ENCODE assay signal across 8 cellular contexts in the genomic region with DNA sequence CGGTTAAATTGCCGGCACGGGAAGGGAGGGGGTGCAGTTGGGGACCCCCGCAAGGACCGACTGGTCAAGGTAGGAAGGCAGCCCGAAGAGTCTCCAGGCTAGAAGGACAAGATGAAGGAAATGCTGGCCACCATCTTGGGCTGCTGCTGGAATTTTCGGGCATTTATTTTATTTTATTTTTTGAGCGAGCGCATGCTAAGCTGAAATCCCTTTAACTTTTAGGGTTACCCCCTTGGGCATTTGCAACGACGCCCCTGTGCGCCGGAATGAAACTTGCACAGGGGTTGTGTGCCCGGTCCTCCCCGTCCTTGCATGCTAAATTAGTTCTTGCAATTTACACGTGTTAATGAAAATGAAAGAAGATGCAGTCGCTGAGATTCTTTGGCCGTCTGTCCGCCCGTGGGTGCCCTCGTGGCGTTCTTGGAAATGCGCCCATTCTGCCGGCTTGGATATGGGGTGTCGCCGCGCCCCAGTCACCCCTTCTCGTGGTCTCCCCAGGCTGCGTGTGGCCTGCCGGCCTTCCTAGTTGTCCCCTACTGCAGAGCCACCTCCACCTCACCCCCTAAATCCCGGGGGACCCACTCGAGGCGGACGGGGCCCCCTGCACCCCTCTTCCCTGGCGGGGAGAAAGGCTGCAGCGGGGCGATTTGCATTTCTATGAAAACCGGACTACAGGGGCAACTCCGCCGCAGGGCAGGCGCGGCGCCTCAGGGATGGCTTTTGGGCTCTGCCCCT. TPM values are rescaled to one million over a fixed set of nuclear protein-coding genes. Genes with fewer than 3 reads are reported as not detected.
DNase-seq lines count a peak whose midpoint lies in the region; ATAC-seq and TF ChIP-seq lines count a peak whose summit lies in the region.

No MANE protein-coding gene starts in this region.

- peak overlapping the region; percentile 50; the same call in 1 of the 2 replicates for H3K9ac ChIP-seq in OCI-LY3 (ENCODE audit: low read length)

- peak overlapping the region; percentile 75 for H3K4me2 ChIP-seq in OCI-LY3 (ENCODE audit: low read length)

- no peaks in the 10 kb centered on the region for H3K9me3 ChIP-seq in OCI-LY3 (ENCODE audit: insufficient read depth, low read length)
- no peaks in the 10 kb centered on the region for H3K9me3 ChIP-seq in naive thymus-derived CD4-positive, alpha-beta T cell (ENCODE audit: control insufficient read depth in 2 of 3, low read length in 3 of 3)

- H3K27ac ChIP-seq in OCI-LY3 (ENCODE audit: low read length) = no peak overlapping the region
- no peak overlapping the region for H3K27ac ChIP-seq in naive thymus-derived CD4-positive, alpha-beta T cell (ENCODE audit: low read depth, low read length)

- intact Hi-C loops in naive thymus-derived CD4-positive, alpha-beta T cell (cut with micrococcal nuclease) = loop anchor here (5.0 to 10.0 kb wide), 6 partner anchors 67 to 1058 kb away; partner anchors contain the start of gene CPT1A (in 2 of the 2)

- H3K79me2 ChIP-seq in OCI-LY3 (ENCODE audit: low read length) = peaks cover 27% of the 10 kb centered on the region

- H2AFZ ChIP-seq in OCI-LY3 (ENCODE audit: low read depth, low read length) = peak overlapping the region; percentile 6; the same call in 1 of the 2 replicates

- no peaks in the 10 kb centered on the region for H3K36me3 Mint-ChIP-seq in endothelial cell (ENCODE audit: low read depth, unreplicated experiment)
- no peaks in the 10 kb centered on the region for H3K36me3 Mint-ChIP-seq in naive thymus-derived CD4-positive, alpha-beta T cell

- DNase-seq in CD1c-positive myeloid dendritic cell (ENCODE audit: extremely low spot score) (peak; percentile 31), endothelial cell (ENCODE audit: low spot score) (no peak), HuH-7 (ENCODE audit: low spot score) (no peak)
- DNase-seq in naive thymus-derived CD4-positive, alpha-beta T cell = peak in 1 of 9 donors; percentile 7

- H3K27me3 ChIP-seq in OCI-LY3 (ENCODE audit: low read depth, low read length) = peaks cover 6% of the 10 kb centered on the region; the same call in 1 of the 2 replicates
- H3K27me3 ChIP-seq in naive thymus-derived CD4-positive, alpha-beta T cell (ENCODE audit: control insufficient read depth in 2 of 2, insufficient read depth in 2 of 2, low read length in 2 of 2) = peaks cover 9 to 25% of the 10 kb centered on the region in 2 donors

- no peaks in the 10 kb centered on the region for H3K27me3 Mint-ChIP-seq in endothelial cell (ENCODE audit: unreplicated experiment)
- peaks cover 25 to 49% (median 29%) of the 10 kb centered on the region in 5 donors for H3K27me3 Mint-ChIP-seq in naive thymus-derived CD4-positive, alpha-beta T cell

- 0 out of 2 replicates have a peak, but pooled peaks have one; percentile 8 for TF ChIP-seq CTCF in OCI-LY3 (IDR thresholded peaks at IDR 0.05; ENCODE audit: low read depth, low read length)
- TF ChIP-seq CTCF in endothelial cell (IDR thresholded peaks at IDR 0.05; ENCODE audit: unreplicated experiment) = no peak

- H3K4me3 Mint-ChIP-seq in endothelial cell (ENCODE audit: unreplicated experiment) = peak overlapping the region; percentile 90
- H3K4me3 Mint-ChIP-seq in naive thymus-derived CD4-positive, alpha-beta T cell = peak overlapping the region in 9 of 10 donors; percentile 65 to 95 (median 79)

- H3K4me3 ChIP-seq in OCI-LY3 (ENCODE audit: low read length) = peak overlapping the region; percentile 84
- peak overlapping the region; percentile 27 for H3K4me3 ChIP-seq in naive thymus-derived CD4-positive, alpha-beta T cell (ENCODE audit: low read length)

- no peak for ATAC-seq in naive thymus-derived CD4-positive, alpha-beta T cell
- no peak for ATAC-seq in HG02642 (IDR thresholded peaks at IDR 0.05; ENCODE audit: poor library complexity, unreplicated experiment)
- ATAC-seq in GM21360 (IDR thresholded peaks at IDR 0.05; ENCODE audit: unreplicated experiment) = no peak
- ATAC-seq in GM18511 (IDR thresholded peaks at IDR 0.05; ENCODE audit: unreplicated experiment) = no peak

- H3K4me1 ChIP-seq in OCI-LY3 (ENCODE audit: low read length) = peaks cover 7% of the 10 kb centered on the region
- H3K4me1 ChIP-seq in naive thymus-derived CD4-positive, alpha-beta T cell (ENCODE audit: control insufficient read depth in 2 of 2, insufficient read depth in 2 of 2, low read length in 2 of 2) = peaks cover 3 to 32% of the 10 kb centered on the region in 2 donors

- peaks cover 13% of the 10 kb centered on the region for H3K4me1 Mint-ChIP-seq in endothelial cell (ENCODE audit: unreplicated experiment)
- peaks cover 15 to 38% (median 25%) of the 10 kb centered on the region in 7 donors for H3K4me1 Mint-ChIP-seq in naive thymus-derived CD4-positive, alpha-beta T cell

- CTCF ChIA-PET in naive thymus-derived CD4-positive, alpha-beta T cell (lab: Charles Lee) = interaction anchor here (5.8 kb wide), 1 partner anchor 540 kb away, joined by 37 read pairs; no protein-coding TSS in a partner anchor

- H3K27ac Mint-ChIP-seq in endothelial cell (ENCODE audit: unreplicated experiment) = no peak overlapping the region
- peak overlapping the region in 3 of 9 donors; percentile 38 to 80 (median 53) for H3K27ac Mint-ChIP-seq in naive thymus-derived CD4-positive, alpha-beta T cell

- POLR2A ChIA-PET in naive thymus-derived CD4-positive, alpha-beta T cell (lab: Charles Lee) = interaction anchor here (0.6 kb wide), 1 partner anchor 670 kb away, joined by 3 read pairs; no protein-coding TSS in a partner anchor

- H3K36me3 ChIP-seq in OCI-LY3 (replicated peaks; ENCODE audit: low read depth, low read length) = peaks cover 19% of the 10 kb centered on the region
- H3K36me3 ChIP-seq in naive thymus-derived CD4-positive, alpha-beta T cell (ENCODE audit: control insufficient read depth in 2 of 3, insufficient read depth in 3 of 3, low read length in 3 of 3) = no peaks in the 10 kb centered on the region

- peaks cover 10% of the 10 kb centered on the region for H4K20me1 ChIP-seq in OCI-LY3 (ENCODE audit: insufficient read depth, low read length)

- H3K9me3 Mint-ChIP-seq in endothelial cell (ENCODE audit: unreplicated experiment) = no peaks in the 10 kb centered on the region
- H3K9me3 Mint-ChIP-seq in naive thymus-derived CD4-positive, alpha-beta T cell = no peaks in the 10 kb centered on the region

RNA-seq across cellular contexts. Expression of gene CCND1, which starts 0.5 kb away (rescaled TPM):
- 55.6 TPM for total RNA-seq in endothelial cell (ENCODE audit: unreplicated experiment)
- total RNA-seq in naive thymus-derived CD4-positive, alpha-beta T cell = 1 to 10 TPM in 2 of 5 experiments, under 1 TPM in 3; 0.35 to 4.0 (median 0.84) TPM
- 1 to 10 TPM in 1 of 2 donors, under 1 TPM in 1; 0.26 to 4.9 TPM for polyA plus RNA-seq in naive thymus-derived CD4-positive, alpha-beta T cell

RNA-seq across cellular contexts. Expression of gene LTO1, which starts 34.7 kb away (rescaled TPM):
- total RNA-seq in endothelial cell (ENCODE audit: unreplicated experiment) = 23.3 TPM
- total RNA-seq in naive thymus-derived CD4-positive, alpha-beta T cell = 10 to 100 TPM; 32.8 to 75.6 (median 55.1) TPM
- 10 to 100 TPM; 19.1 to 21.3 TPM for polyA plus RNA-seq in naive thymus-derived CD4-positive, alpha-beta T cell

Comparison
In these comparisons a context has a peak if more than half of its experiments do, and no peak if none do; other contexts are left out.
1. RNA of gene CCND1, which starts 0.5 kb away (total RNA-seq): 55.6 TPM in endothelial cell (single experiment); 0.35 to 4.0 TPM in naive thymus-derived CD4-positive, alpha-beta T cell; every median in the first group is over 10 times any median in the second.